In the genomic region with DNA sequence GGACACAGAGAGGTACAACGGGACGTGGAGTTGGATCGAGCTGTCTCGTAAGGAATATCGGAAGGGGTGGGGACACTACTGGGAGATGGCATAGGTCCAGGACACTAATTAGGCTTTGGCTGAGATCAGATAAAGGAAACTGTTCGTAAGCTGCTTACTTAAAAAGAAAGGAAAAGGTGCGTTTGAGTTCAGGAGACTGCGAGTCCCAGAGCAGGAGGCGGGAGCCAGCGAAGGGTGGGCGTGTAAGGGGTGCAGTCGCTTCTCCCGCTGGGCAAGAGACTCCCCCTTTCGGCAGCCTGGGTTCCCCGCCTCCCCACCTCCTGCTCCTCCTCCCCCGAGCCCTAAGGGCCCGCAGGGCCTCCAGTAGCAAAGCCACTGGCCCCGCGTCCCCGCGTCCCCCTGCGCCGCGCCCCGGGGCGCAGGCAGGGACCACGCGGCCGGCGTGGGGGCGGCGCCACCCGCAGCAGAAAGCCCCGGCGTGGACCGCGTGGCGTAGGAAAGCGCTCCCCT, we compare ENCODE assay signal across 8 cellular contexts. TPM values are rescaled to one million over a fixed set of nuclear protein-coding genes. Genes with fewer than 3 reads are reported as not detected.
A peak's percentile ranks its signal among the peaks of the same experiment; 100 is the strongest.
DNase-seq lines count a peak whose midpoint lies in the region; FAIRE-seq and TF ChIP-seq lines count a peak whose summit lies in the region.

No MANE protein-coding gene starts in this region.

- H4K20me1 ChIP-seq in GM23248 (ENCODE audit: insufficient read depth) (no peaks in the 10 kb centered on the region), mammary epithelial cell (ENCODE audit: insufficient read depth, low read length) (no peaks in the 10 kb centered on the region)

- dilution Hi-C loops in mammary epithelial cell (cut with HindIII; ENCODE audit: low sequenced_read_pairs): no loop called here

- H3K4me2 ChIP-seq in GM23248 (ENCODE audit: unreplicated experiment) (peak overlapping the region; percentile 97), mammary epithelial cell (ENCODE audit: insufficient read depth, low read depth, low read length) (peak overlapping the region; percentile 98)

- FAIRE-seq in kidney (lab: Jason Lieb, UNC): no peak

- peaks cover 5% of the 10 kb centered on the region; the same call in 1 of the 2 replicates for H3F3A ChIP-seq in GM23248 (ENCODE audit: insufficient read depth)

- intact Hi-C loops in mammary epithelial cell (cut with micrococcal nuclease): loop anchor here (1.0 to 2.0 kb wide), 3 partner anchors 80 to 178 kb away; no protein-coding TSS in a partner anchor
- intact Hi-C loops in kidney (cut with DNase I): no loop called here

- DNase-seq in GM23248 (peak; percentile 65), UCSD-AML1 (lab: John Stamatoyannopoulos, UW; ENCODE audit: unreplicated experiment) (peak; percentile 67), mammary epithelial cell (peak; percentile 40), kidney (peak; percentile 89), cerebellar nuclear complex (lab: John Stamatoyannopoulos, UW) (no peak)
- peak; percentile 42 to 46 for DNase-seq in stimulated activated CD4-positive, alpha-beta T cell treated with anti-CD3 and anti-CD28 coated beads, Interleukin-1b, Interleukin-23, amount 100 ng/mL, for 4 hours (ENCODE audit: low read depth in 2 of 2)

- CTCF ChIA-PET in mammary epithelial cell (lab: Charles Lee; ENCODE audit: low non-redundant PET): no interaction called here

- TF ChIP-seq CTCF in GM12872 (IDR thresholded peaks at IDR 0.05; ENCODE audit: insufficient read depth, low read depth, low read length) (peak; percentile 44), mammary epithelial cell (conservative IDR thresholded peaks at IDR 0.05 in 1 of 2, IDR thresholded peaks at IDR 0.05 in 1 of 2; ENCODE audit: extremely low read depth in 1 of 2, insufficient read depth in 1 of 2, low read depth in 1 of 2, low read length in 2 of 2) (no peak), kidney (IDR thresholded peaks at IDR 0.05; ENCODE audit: borderline replicate concordance, extremely low read depth, insufficient read depth) (peak; percentile 13)

- peak overlapping the region; percentile 84 for H3K9ac ChIP-seq in GM23248
- H3K9ac ChIP-seq in mammary epithelial cell (ENCODE audit: insufficient read depth, low read length): peak overlapping the region; percentile 34
- peak overlapping the region; percentile 56 to 86 for H3K9ac ChIP-seq in kidney (ENCODE audit: low read length in 2 of 2)

- H3K4me1 ChIP-seq in GM23248 (ENCODE audit: insufficient read depth): no peaks in the 10 kb centered on the region
- peaks cover 12% of the 10 kb centered on the region for H3K4me1 ChIP-seq in mammary epithelial cell (ENCODE audit: insufficient read depth, low read length)
- peaks cover 8 to 10% of the 10 kb centered on the region in 2 donors for H3K4me1 ChIP-seq in kidney (ENCODE audit: control insufficient read depth in 1 of 2, insufficient read depth in 1 of 2, low read depth in 1 of 2, low read length in 2 of 2)

- WGBS in GM23248 (ENCODE audit: low coverage in 1 of 2, low lambda C conversion rate in 2 of 2, missing lambda C conversion rate in 2 of 2), 2 experiments: 2% methylated on average over 22 to 37 of the region's 39 CpGs
- 2% methylated on average over 10 of the region's 39 CpGs for WGBS in mammary epithelial cell (ENCODE audit: low coverage, missing lambda C conversion rate)

- H3K9me2 ChIP-seq in GM23248 (ENCODE audit: insufficient read depth): no peaks in the 10 kb centered on the region

- peak overlapping the region; percentile 89 for H2AFZ ChIP-seq in GM23248
- peak overlapping the region; percentile 94 for H2AFZ ChIP-seq in mammary epithelial cell (ENCODE audit: low read depth, low read length)

- H3K4me3 ChIP-seq in GM23248 (peak overlapping the region; percentile 89), mammary epithelial cell (replicated peaks in 1 of 3; ENCODE audit: insufficient read depth in 1 of 3, low read depth in 2 of 3, low read length in 3 of 3) (peak overlapping the region; percentile 64 to 94 (median 75)), kidney (ENCODE audit: low read length in 2 of 2) (peak overlapping the region; percentile 80 to 90)

- H3K79me2 ChIP-seq in GM23248 (ENCODE audit: insufficient read depth) (no peaks in the 10 kb centered on the region; the same call in 1 of the 2 replicates), mammary epithelial cell (ENCODE audit: insufficient read depth, low read length) (peaks cover 20% of the 10 kb centered on the region)

- H3K9me3 ChIP-seq in GM23248 (ENCODE audit: low read depth) (no peaks in the 10 kb centered on the region), KOPT-K1 (ENCODE audit: insufficient read depth, low read length, poor library complexity, severe bottlenecking) (no peaks in the 10 kb centered on the region), mammary epithelial cell (replicated peaks; ENCODE audit: insufficient read depth, low read length) (no peaks in the 10 kb centered on the region), kidney (ENCODE audit: control insufficient read depth in 1 of 2, low read length in 2 of 2) (no peaks in the 10 kb centered on the region)

- in situ Hi-C loops in GM23248 (cut with MboI): no loop called here
- in situ Hi-C loops in mammary epithelial cell (cut with MboI; ENCODE audit: low sequenced_read_pairs in 2 of 2): no loop called here

- BruUV-seq in mammary epithelial cell (replicated peaks; lab: Mats Ljungman, UMichigan): no TSS peak

- peak overlapping the region; percentile 23 for H3K27ac ChIP-seq in GM23248
- peak overlapping the region; percentile 71 for H3K27ac ChIP-seq in KOPT-K1 (ENCODE audit: low read depth, low read length, poor library complexity, severe bottlenecking)
- H3K27ac ChIP-seq in mammary epithelial cell (ENCODE audit: insufficient read depth, low read depth, low read length): no peak overlapping the region
- peak overlapping the region; percentile 67 to 78 for H3K27ac ChIP-seq in kidney (ENCODE audit: low read depth in 2 of 2, low read length in 2 of 2)

- H3K36me3 ChIP-seq in GM23248 (ENCODE audit: low read depth): no peaks in the 10 kb centered on the region
- no peaks in the 10 kb centered on the region for H3K36me3 ChIP-seq in KOPT-K1 (ENCODE audit: insufficient read depth, low read length)
- H3K36me3 ChIP-seq in mammary epithelial cell (ENCODE audit: insufficient read depth, low read length): no peaks in the 10 kb centered on the region
- H3K36me3 ChIP-seq in kidney (ENCODE audit: control insufficient read depth in 1 of 2, insufficient read depth in 2 of 2, low read length in 2 of 2): no peaks in the 10 kb centered on the region

- no peaks in the 10 kb centered on the region for H3K27me3 ChIP-seq in GM23248 (replicated peaks; ENCODE audit: insufficient read depth)
- no peaks in the 10 kb centered on the region for H3K27me3 ChIP-seq in mammary epithelial cell (ENCODE audit: insufficient read depth, low read length)

RNA-seq across cellular contexts. Expression of a gene that starts 0.6 kb away (rescaled TPM):
- 7.6 and 11.2 TPM in 2 replicates for total RNA-seq in GM23248 (2014; rRNA removed; shearing (Covaris generic))
- 3.9 and 4.5 TPM in 2 replicates for polyA plus RNA-seq in GM23248 (2016; fragmentation: Nextera tagmentation; extraction: Ambion mirVana)
- total RNA-seq in mammary epithelial cell: 1 to 10 TPM; 4.0 to 8.1 TPM
- polyA plus RNA-seq in mammary epithelial cell: 4.6 TPM
- polyA minus RNA-seq in mammary epithelial cell: 17.4 TPM
- 52.4 TPM for total RNA-seq in kidney
- polyA plus RNA-seq in kidney (ENCODE audit: insufficient read depth, low read depth, low replicate concordance): 11.3 TPM

Comparison
In these comparisons a context has a peak if more than half of its experiments do, and no peak if none do; other contexts are left out.
1. CTCF ChIP-seq: peak in GM12872 (single experiment) and kidney (single experiment); none in mammary epithelial cell (0 of 2).
2. DNase-seq: peak in GM23248 (single experiment), UCSD-AML1 (single experiment), mammary epithelial cell (single experiment), kidney (single experiment) and stimulated activated CD4-positive, alpha-beta T cell treated with anti-CD3 and anti-CD28 coated beads, Interleukin-1b, Interleukin-23, amount 100 ng/mL, for 4 hours (2 of 2); none in cerebellar nuclear complex (0 of 2).
3. H3K9ac ChIP-seq: peak in every context shown above with its lines; median percentile 84 in GM23248; 71 in kidney; 34 in mammary epithelial cell.
4. Peak in every context shown above with its lines, with median percentiles within 50 percentile points of each other: H3K4me3 ChIP-seq.